Comparison of ENCODE assay signal across 8 cellular contexts in the genomic region with DNA sequence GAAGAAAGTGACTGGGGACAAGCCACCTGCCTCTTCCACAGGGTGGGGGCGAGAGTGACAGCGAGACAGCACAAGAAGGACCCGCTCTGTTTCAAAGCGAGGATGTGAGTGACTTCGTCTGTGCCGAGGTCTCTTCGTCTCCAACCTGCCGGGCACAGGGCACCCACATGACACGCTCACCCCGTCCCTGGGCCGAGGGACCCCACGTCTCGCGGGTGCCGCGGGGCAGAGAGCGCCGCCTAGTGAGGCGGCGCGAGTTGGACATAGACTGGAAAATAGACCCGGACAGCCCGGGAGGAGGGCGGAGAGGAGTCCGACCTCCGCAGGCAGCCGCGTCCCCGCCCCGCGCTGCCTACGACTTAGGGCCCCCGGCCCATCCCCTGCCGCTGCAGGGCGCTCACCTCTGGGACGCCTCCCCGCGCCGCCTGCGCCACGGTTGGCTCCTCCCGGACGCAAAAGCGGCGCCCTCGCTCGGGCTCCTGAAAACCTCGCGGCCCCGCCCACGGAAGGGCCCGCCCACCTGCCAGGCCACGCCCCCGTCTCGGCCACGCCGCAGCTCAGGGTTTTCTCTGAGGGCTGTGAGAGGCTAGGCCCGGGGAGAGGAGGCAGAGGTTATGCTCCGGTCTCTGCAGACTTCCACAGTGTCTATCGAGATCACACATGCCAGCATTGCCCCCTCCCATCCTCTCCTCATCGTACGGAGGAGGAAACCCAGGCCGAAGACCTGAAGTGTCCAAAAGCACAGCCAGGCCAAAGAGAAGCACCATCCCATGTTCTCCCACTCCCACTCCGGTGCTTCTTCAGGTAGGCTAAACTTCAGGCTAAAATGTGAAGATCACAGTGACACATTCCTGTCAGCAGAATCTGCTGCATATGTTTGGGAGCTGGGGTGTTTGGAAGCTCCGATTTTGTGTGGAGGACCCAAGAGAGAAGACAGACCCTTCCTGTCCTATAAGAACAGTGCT. TPM values are rescaled to one million over a fixed set of nuclear protein-coding genes. Genes with fewer than 3 reads are reported as not detected.
A peak's percentile ranks its signal among the peaks of the same experiment; 100 is the strongest.
DNase-seq lines count a peak whose midpoint lies in the region; ATAC-seq and TF ChIP-seq lines count a peak whose summit lies in the region.

A gene with protein sequence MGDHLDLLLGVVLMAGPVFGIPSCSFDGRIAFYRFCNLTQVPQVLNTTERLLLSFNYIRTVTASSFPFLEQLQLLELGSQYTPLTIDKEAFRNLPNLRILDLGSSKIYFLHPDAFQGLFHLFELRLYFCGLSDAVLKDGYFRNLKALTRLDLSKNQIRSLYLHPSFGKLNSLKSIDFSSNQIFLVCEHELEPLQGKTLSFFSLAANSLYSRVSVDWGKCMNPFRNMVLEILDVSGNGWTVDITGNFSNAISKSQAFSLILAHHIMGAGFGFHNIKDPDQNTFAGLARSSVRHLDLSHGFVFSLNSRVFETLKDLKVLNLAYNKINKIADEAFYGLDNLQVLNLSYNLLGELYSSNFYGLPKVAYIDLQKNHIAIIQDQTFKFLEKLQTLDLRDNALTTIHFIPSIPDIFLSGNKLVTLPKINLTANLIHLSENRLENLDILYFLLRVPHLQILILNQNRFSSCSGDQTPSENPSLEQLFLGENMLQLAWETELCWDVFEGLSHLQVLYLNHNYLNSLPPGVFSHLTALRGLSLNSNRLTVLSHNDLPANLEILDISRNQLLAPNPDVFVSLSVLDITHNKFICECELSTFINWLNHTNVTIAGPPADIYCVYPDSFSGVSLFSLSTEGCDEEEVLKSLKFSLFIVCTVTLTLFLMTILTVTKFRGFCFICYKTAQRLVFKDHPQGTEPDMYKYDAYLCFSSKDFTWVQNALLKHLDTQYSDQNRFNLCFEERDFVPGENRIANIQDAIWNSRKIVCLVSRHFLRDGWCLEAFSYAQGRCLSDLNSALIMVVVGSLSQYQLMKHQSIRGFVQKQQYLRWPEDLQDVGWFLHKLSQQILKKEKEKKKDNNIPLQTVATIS (minus strand): TSS at position 454 of the 965 bp plus-strand sequence. CDS start 30,217 bp downstream, outside the sequence.

- ATAC-seq in omental fat pad (ENCODE audit: low FRiP score) = peak; percentile 83
- ATAC-seq in thoracic aorta (ENCODE audit: insufficient number of reproducible peaks, low FRiP score, low read depth) = peak; percentile 78

- H3K27me3 ChIP-seq in SJCRH30 = no peaks in the 10 kb centered on the region
- no peaks in the 10 kb centered on the region for H3K27me3 ChIP-seq in thoracic aorta (replicated peaks; ENCODE audit: insufficient read depth)

- peaks cover 9% of the 10 kb centered on the region; the same call in 1 of the 2 replicates for H3K4me1 ChIP-seq in SJCRH30
- peaks cover 14 to 21% of the 10 kb centered on the region in 2 donors for H3K4me1 ChIP-seq in thoracic aorta (ENCODE audit: control insufficient read depth in 1 of 2, low read depth in 2 of 2)

- no peak within 1 kb of the TSS; the same call in 1 of the 2 replicates for H3K27ac ChIP-seq in SJCRH30
- peak within 1 kb of the TSS in 1 of 2 donors; percentile 27 for H3K27ac ChIP-seq in thoracic aorta

- peak; percentile 58 for DNase-seq in EH (ENCODE audit: low read depth)
- DNase-seq in GOT3 (lab: John Stamatoyannopoulos, UW) = peak; percentile 21
- DNase-seq in LNCaP clone FGC (ENCODE audit: low read depth) = peak; percentile 61
- DNase-seq in SJCRH30 = peak; percentile 82 to 89
- DNase-seq in activated gamma-delta T cell treated with anti-CD3 and anti-CD28 coated beads, Interleukin-2, amount 50 U/mL, for 16 hours (ENCODE audit: low read depth) = peak; percentile 73
- DNase-seq in glomerular visceral epithelial cell (ENCODE audit: extremely low spot score) = peak; percentile 69
- DNase-seq in omental fat pad (ENCODE audit: low spot score) = peak; percentile 73
- DNase-seq in thoracic aorta (ENCODE audit: low spot score) = no peak

- H3K36me3 ChIP-seq in SJCRH30 (no peaks in the 10 kb centered on the region), thoracic aorta (no peaks in the 10 kb centered on the region)

- H3K9me3 ChIP-seq in SJCRH30 (replicated peaks) = no peaks in the 10 kb centered on the region
- no peaks in the 10 kb centered on the region for H3K9me3 ChIP-seq in thoracic aorta

- peak within 1 kb of the TSS; percentile 52 for H3K4me3 ChIP-seq in LNCaP clone FGC (ENCODE audit: low read depth, low read length)
- H3K4me3 ChIP-seq in SJCRH30 = peak within 1 kb of the TSS; percentile 60
- peak within 1 kb of the TSS; percentile 79 for H3K4me3 ChIP-seq in thoracic aorta

- TF ChIP-seq CTCF in LNCaP clone FGC (IDR thresholded peaks at IDR 0.05; ENCODE audit: control insufficient read depth, extremely low read depth, insufficient read depth) (peak; percentile 53), omental fat pad (IDR thresholded peaks at IDR 0.05) (no peak), thoracic aorta (IDR thresholded peaks at IDR 0.05) (peak; percentile 65)

RNA-seq across cellular contexts. Expression of the gene that starts here (rescaled TPM):
- total RNA-seq in SJCRH30 (2014; rRNA removed; shearing (Covaris generic)) = 0.06 and 0.10 TPM in 2 replicates
- 10 to 100 TPM in 1 of 4 donors, 1 to 10 TPM in 3; 7.0 to 12.6 (median 10.0) TPM for total RNA-seq in omental fat pad
- 10 to 100 TPM in 1 of 2 donors, 1 to 10 TPM in 1; 5.4 to 20.2 TPM for total RNA-seq in thoracic aorta

Comparison
In these comparisons a context has a peak if more than half of its experiments do, and no peak if none do; other contexts are left out.
1. Peak in DNase-seq and H3K4me3 ChIP-seq in SJCRH30; RNA of the gene not detected or under 1 TPM.
2. CTCF ChIP-seq: peak in LNCaP clone FGC (single experiment) and thoracic aorta (single experiment); none in omental fat pad (0 of 3).
3. Peak in every context shown above with its lines, with median percentiles within 50 percentile points of each other: H3K4me3 ChIP-seq.